In the genomic region with DNA sequence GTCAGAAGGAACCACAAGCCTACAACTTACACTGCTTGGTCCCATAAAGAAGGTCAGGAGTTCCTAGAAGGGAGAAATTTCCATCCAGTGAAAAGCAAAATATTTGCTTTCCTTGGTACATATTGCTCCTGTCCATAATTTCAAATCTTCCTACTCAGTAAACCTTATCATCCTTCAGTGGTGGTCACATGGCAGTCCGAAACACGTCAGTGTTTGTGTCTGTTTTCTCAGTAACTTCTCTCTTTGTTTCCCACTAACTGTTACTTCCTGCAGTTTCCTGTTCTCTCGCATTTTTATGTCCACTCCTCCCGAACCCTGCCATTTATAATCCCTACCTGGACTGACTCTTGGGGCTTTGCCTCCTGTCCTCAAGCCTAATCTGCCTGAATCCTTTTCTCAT, we compare ENCODE assay signal across 13 cellular contexts.
DNase-seq lines count a peak whose midpoint lies in the region; ATAC-seq and TF ChIP-seq lines count a peak whose summit lies in the region.
"Had no signal": no experiment of that assay in that cellular context is flagged by ENCODE, and none has a peak within 500 bp of the region (broad histone marks: within the 10 kb centered on the region; RNA-seq: fewer than 3 reads in every experiment).

No MANE protein-coding gene starts in this region.

- H3K36me3 Mint-ChIP-seq in dendritic cell treated with granulocyte-macrophage colony-stimulating factor and Interleukin-4, amounts not matched to agents 40 ng/mL and 50 ng/mL, for 4 days (ENCODE audit: low read depth): no peaks in the 10 kb centered on the region
- H3K36me3 Mint-ChIP-seq in natural killer cell treated with Interleukin-12 subunit alpha and Interleukin-12 subunit beta and Interleukin-15 and Interleukin-18, amount 100 ng/mL, for 72 hours: no peaks in the 10 kb centered on the region

- no peaks in the 10 kb centered on the region for H4K20me1 ChIP-seq in BLaER1
- no peaks in the 10 kb centered on the region for H4K20me1 ChIP-seq in PC-9 (ENCODE audit: insufficient read depth)

- no peaks in the 10 kb centered on the region for H3F3A ChIP-seq in PC-9 (ENCODE audit: insufficient read depth, low read depth)

- H3K27me3 Mint-ChIP-seq in dendritic cell treated with granulocyte-macrophage colony-stimulating factor and Interleukin-4, amounts not matched to agents 40 ng/mL and 50 ng/mL, for 4 days: no peaks in the 10 kb centered on the region
- no peaks in the 10 kb centered on the region for H3K27me3 Mint-ChIP-seq in natural killer cell treated with Interleukin-12 subunit alpha and Interleukin-12 subunit beta and Interleukin-15 and Interleukin-18, amount 100 ng/mL, for 72 hours

- H3K9me3 Mint-ChIP-seq in dendritic cell treated with granulocyte-macrophage colony-stimulating factor and Interleukin-4, amounts not matched to agents 40 ng/mL and 50 ng/mL, for 4 days: no peaks in the 10 kb centered on the region
- H3K9me3 Mint-ChIP-seq in natural killer cell treated with Interleukin-12 subunit alpha and Interleukin-12 subunit beta and Interleukin-15 and Interleukin-18, amount 100 ng/mL, for 72 hours: no peaks in the 10 kb centered on the region

- no peaks in the 10 kb centered on the region; the same call in 1 of the 2 replicates for H3K9me2 ChIP-seq in PC-9 (ENCODE audit: insufficient read depth)

- H3K9me3 ChIP-seq in BLaER1 (no peaks in the 10 kb centered on the region), PC-9 (ENCODE audit: insufficient read depth, low read depth) (no peaks in the 10 kb centered on the region)

- CTCF ChIA-PET in PC-9 (lab: Charles Lee): no interaction called here

- peak overlapping the region; percentile 47 for H3K27ac Mint-ChIP-seq in dendritic cell treated with granulocyte-macrophage colony-stimulating factor and Interleukin-4, amounts not matched to agents 40 ng/mL and 50 ng/mL, for 4 days
- H3K27ac Mint-ChIP-seq in natural killer cell treated with Interleukin-12 subunit alpha and Interleukin-12 subunit beta and Interleukin-15 and Interleukin-18, amount 100 ng/mL, for 72 hours: peak overlapping the region in 1 of 2 donors; percentile 56

- no peak for TF ChIP-seq CTCF in PC-9 (conservative IDR thresholded peaks at IDR 0.05)

- H3K9ac ChIP-seq in BLaER1: no peak overlapping the region

- H3K27ac ChIP-seq in BLaER1 (0 out of 2 replicates have a peak overlapping the region, but pooled peaks have one; percentile 39), PC-9 (no peak overlapping the region)
- H3K27ac ChIP-seq: SK-N-MC had no signal

- H3K4me2 ChIP-seq in BLaER1 (peak overlapping the region; percentile 64), PC-9 (no peak overlapping the region)

- no peak for ATAC-seq in natural killer cell treated with Interleukin-12 subunit alpha and Interleukin-12 subunit beta and Interleukin-15 and Interleukin-18, amount 100 ng/mL, for 72 hours

- no peak overlapping the region for H3K4me3 ChIP-seq in BLaER1
- no peak overlapping the region for H3K4me3 ChIP-seq in PC-9
- H3K4me3 ChIP-seq: SK-N-MC had no signal

- POLR2A ChIA-PET in PC-9 (lab: Charles Lee; ENCODE audit: unreplicated experiment): no interaction called here

- BruUV-seq in PC-9 (replicated peaks; lab: Mats Ljungman, UMichigan): no TSS peak

- H3K27me3 ChIP-seq in BLaER1 (no peaks in the 10 kb centered on the region), PC-9 (ENCODE audit: insufficient read depth, low read depth) (no peaks in the 10 kb centered on the region)

- H3K4me1 Mint-ChIP-seq in dendritic cell treated with granulocyte-macrophage colony-stimulating factor and Interleukin-4, amounts not matched to agents 40 ng/mL and 50 ng/mL, for 4 days (ENCODE audit: low read depth): peaks cover 30% of the 10 kb centered on the region
- H3K4me1 Mint-ChIP-seq in natural killer cell treated with Interleukin-12 subunit alpha and Interleukin-12 subunit beta and Interleukin-15 and Interleukin-18, amount 100 ng/mL, for 72 hours (ENCODE audit: low read depth in 2 of 2): peaks cover 33% of the 10 kb centered on the region in 2 donors

- H3K36me3 ChIP-seq in BLaER1 (no peaks in the 10 kb centered on the region), PC-9 (ENCODE audit: low read depth) (no peaks in the 10 kb centered on the region)

- peak; percentile 70 for DNase-seq in OCI-M1 (lab: John Stamatoyannopoulos, UW)
- no peak for DNase-seq in natural killer cell treated with Interleukin-12 subunit alpha and Interleukin-12 subunit beta and Interleukin-15 and Interleukin-18, amount 100 ng/mL, for 72 hours (ENCODE audit: low spot score)
- DNase-seq in NCI-H524 (lab: John Stamatoyannopoulos, UW): no peak
- DNase-seq in PC-9: no peak
- no peak for DNase-seq in NCI-H446 treated with DMSO at 0.1 percent for 48 hours (lab: John Stamatoyannopoulos, UW)
- DNase-seq in NCI-H2029 treated with DMSO at 0.1 percent for 48 hours (lab: John Stamatoyannopoulos, UW): no peak
- DNase-seq: activated CD4-positive, alpha-beta T cell treated with anti-CD3 and anti-CD28 coated beads, Interleukin-2, amount 50 U/mL, for 1 hour; C1 segment of cervical spinal cord; NCI-H1048; NCI-H526 had no signal

- no peak overlapping the region for H2AFZ ChIP-seq in PC-9

- intact Hi-C loops in dendritic cell treated with granulocyte-macrophage colony-stimulating factor and Interleukin-4, amounts not matched to agents 40 ng/mL and 50 ng/mL, for 4 days (cut with micrococcal nuclease): no loop called here
- intact Hi-C loops in PC-9 (cut with micrococcal nuclease; ENCODE audit: unreplicated experiment): no loop called here

- peaks cover 29% of the 10 kb centered on the region for H3K4me1 ChIP-seq in BLaER1
- no peaks in the 10 kb centered on the region for H3K4me1 ChIP-seq in PC-9 (replicated peaks; ENCODE audit: insufficient read depth)

- H3K79me2 ChIP-seq in PC-9 (ENCODE audit: low read depth): no peaks in the 10 kb centered on the region

- H3K4me3 Mint-ChIP-seq in dendritic cell treated with granulocyte-macrophage colony-stimulating factor and Interleukin-4, amounts not matched to agents 40 ng/mL and 50 ng/mL, for 4 days: no peak overlapping the region
- H3K4me3 Mint-ChIP-seq in natural killer cell treated with Interleukin-12 subunit alpha and Interleukin-12 subunit beta and Interleukin-15 and Interleukin-18, amount 100 ng/mL, for 72 hours: peak overlapping the region; percentile 40
